Comparison of ENCODE assay signal across 4 cellular contexts in the genomic region with DNA sequence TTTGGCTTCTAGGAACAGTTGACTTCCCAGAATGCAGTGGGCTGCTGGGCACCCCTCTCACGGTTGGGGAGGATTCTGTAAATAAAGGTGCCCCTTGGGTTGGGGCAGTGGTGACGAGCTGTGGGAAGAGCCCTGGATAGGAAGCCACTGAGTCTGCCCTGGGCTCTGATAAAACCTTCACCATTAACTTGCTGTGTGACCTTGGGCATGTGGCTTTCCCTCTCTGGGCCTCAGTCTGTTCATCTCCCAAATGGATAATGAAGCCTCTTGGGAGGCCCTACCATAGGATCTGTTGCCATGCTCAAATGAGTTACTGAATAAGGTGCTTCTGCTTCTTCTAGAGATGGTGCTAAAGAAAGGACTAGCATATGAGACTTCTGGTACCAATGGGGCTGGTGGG.
TF ChIP-seq lines count a peak whose summit lies in the region.

No MANE protein-coding gene starts in this region.

TF ChIP-seq in A549, 52 proteins besides CTCF, POLR2A, EP300 and RAD21:
- peak; percentile 20 for TF ChIP-seq ZFP36 (IDR thresholded peaks at IDR 0.05; ENCODE audit: borderline replicate concordance, partially characterized antibody)
- TF ChIP-seq, protein P1, sequence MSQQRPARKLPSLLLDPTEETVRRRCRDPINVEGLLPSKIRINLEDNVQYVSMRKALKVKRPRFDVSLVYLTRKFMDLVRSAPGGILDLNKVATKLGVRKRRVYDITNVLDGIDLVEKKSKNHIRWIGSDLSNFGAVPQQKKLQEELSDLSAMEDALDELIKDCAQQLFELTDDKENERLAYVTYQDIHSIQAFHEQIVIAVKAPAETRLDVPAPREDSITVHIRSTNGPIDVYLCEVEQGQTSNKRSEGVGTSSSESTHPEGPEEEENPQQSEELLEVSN (IDR thresholded peaks at IDR 0.05; ENCODE audit: borderline replicate concordance, low read depth), result no peak

TF ChIP-seq in HEK293, 187 proteins besides CTCF, POLR2A, EP300 and RAD21:
- TF ChIP-seq ZNF19 (tag by site-specific recombination; IDR thresholded peaks at IDR 0.05; ENCODE audit: low read depth) (no peak), ZNF768 (tag by site-specific recombination; IDR thresholded peaks at IDR 0.05) (peak; percentile 87)
- TF ChIP-seq, protein P2, sequence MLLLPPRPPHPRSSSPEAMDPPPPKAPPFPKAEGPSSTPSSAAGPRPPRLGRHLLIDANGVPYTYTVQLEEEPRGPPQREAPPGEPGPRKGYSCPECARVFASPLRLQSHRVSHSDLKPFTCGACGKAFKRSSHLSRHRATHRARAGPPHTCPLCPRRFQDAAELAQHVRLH (tag by site-specific recombination; IDR thresholded peaks at IDR 0.05), result 0 out of 2 replicates have a peak, but pooled peaks have one; percentile 49

TF ChIP-seq in K562, 482 proteins besides CTCF, POLR2A, EP300 and RAD21 (continues in another document):
- TF ChIP-seq TCF7L2 (IDR thresholded peaks at IDR 0.05; ENCODE audit: low read depth, low read length) (no peak), MCM2 (IDR thresholded peaks at IDR 0.05; ENCODE audit: low read depth) (no peak), RBM25 (IDR thresholded peaks at IDR 0.05; ENCODE audit: low read depth, low read length, severe bottlenecking) (peak; percentile 92), PHF8 (IDR thresholded peaks at IDR 0.05; ENCODE audit: borderline replicate concordance, low read length) (no peak), ZNF23 (CRISPR knock-in tag; IDR thresholded peaks at IDR 0.05) (no peak), FOS (IDR thresholded peaks at IDR 0.05; ENCODE audit: extremely low read depth, insufficient read length) (no peak), ADNP (tag; IDR thresholded peaks at IDR 0.05) (0 out of 2 replicates have a peak, but pooled peaks have one; percentile 48), CHD2 (IDR thresholded peaks at IDR 0.05; ENCODE audit: low read depth, low read length) (no peak), BHLHE40 (IDR thresholded peaks at IDR 0.05; ENCODE audit: low read length) (no peak), TCF3 (CRISPR knock-in tag; IDR thresholded peaks at IDR 0.05) (no peak), CBFA2T3 (IDR thresholded peaks at IDR 0.05) (no peak), COPS2 (conservative IDR thresholded peaks at IDR 0.05) (no peak), ZFP36 (IDR thresholded peaks at IDR 0.05; ENCODE audit: low read depth, low read length, partially characterized antibody) (peak; percentile 92)
- TF ChIP-seq, protein P3, sequence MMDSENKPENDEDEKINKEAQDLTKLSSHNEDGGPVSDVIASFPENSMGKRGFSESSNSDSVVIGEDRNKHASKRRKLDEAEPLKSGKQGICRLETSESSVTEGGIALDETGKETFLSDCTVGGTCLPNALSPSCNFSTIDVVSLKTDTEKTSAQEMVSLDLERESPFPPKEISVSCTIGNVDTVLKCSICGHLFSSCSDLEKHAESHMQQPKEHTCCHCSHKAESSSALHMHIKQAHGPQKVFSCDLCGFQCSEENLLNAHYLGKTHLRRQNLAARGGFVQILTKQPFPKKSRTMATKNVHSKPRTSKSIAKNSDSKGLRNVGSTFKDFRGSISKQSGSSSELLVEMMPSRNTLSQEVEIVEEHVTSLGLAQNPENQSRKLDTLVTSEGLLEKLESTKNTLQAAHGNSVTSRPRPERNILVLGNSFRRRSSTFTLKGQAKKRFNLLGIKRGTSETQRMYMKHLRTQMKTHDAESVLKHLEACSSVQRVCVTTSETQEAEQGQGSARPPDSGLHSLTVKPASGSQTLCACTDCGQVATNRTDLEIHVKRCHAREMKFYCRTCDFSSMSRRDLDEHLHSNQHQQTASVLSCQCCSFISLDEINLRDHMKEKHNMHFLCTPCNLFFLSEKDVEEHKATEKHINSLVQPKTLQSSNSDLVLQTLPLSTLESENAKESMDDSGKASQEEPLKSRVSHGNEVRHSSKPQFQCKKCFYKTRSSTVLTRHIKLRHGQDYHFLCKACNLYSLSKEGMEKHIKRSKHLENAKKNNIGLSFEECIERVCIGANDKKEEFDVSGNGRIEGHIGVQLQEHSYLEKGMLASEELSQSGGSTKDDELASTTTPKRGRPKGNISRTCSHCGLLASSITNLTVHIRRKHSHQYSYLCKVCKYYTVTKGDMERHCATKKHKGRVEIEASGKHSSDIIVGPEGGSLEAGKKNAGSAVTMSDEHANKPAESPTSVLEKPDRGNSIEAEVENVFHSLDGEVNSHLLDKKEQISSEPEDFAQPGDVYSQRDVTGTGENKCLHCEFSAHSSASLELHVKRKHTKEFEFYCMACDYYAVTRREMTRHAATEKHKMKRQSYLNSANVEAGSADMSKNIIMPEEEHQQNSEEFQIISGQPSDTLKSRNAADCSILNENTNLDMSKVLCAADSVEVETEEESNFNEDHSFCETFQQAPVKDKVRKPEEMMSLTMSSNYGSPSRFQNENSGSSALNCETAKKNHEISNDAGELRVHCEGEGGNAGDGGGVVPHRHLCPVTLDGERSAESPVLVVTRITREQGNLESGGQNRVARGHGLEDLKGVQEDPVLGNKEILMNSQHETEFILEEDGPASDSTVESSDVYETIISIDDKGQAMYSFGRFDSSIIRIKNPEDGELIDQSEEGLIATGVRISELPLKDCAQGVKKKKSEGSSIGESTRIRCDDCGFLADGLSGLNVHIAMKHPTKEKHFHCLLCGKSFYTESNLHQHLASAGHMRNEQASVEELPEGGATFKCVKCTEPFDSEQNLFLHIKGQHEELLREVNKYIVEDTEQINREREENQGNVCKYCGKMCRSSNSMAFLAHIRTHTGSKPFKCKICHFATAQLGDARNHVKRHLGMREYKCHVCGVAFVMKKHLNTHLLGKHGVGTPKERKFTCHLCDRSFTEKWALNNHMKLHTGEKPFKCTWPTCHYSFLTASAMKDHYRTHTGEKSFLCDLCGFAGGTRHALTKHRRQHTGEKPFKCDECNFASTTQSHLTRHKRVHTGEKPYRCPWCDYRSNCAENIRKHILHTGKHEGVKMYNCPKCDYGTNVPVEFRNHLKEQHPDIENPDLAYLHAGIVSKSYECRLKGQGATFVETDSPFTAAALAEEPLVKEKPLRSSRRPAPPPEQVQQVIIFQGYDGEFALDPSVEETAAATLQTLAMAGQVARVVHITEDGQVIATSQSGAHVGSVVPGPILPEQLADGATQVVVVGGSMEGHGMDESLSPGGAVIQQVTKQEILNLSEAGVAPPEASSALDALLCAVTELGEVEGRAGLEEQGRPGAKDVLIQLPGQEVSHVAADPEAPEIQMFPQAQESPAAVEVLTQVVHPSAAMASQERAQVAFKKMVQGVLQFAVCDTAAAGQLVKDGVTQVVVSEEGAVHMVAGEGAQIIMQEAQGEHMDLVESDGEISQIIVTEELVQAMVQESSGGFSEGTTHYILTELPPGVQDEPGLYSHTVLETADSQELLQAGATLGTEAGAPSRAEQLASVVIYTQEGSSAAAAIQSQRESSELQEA (IDR thresholded peaks at IDR 0.05; ENCODE audit: low read depth), result no peak
- TF ChIP-seq, protein P4, sequence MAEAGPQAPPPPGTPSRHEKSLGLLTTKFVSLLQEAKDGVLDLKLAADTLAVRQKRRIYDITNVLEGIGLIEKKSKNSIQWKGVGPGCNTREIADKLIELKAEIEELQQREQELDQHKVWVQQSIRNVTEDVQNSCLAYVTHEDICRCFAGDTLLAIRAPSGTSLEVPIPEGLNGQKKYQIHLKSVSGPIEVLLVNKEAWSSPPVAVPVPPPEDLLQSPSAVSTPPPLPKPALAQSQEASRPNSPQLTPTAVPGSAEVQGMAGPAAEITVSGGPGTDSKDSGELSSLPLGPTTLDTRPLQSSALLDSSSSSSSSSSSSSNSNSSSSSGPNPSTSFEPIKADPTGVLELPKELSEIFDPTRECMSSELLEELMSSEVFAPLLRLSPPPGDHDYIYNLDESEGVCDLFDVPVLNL (CRISPR knock-in tag; IDR thresholded peaks at IDR 0.05; ENCODE audit: low read depth), result no peak
- TF ChIP-seq, protein P5, sequence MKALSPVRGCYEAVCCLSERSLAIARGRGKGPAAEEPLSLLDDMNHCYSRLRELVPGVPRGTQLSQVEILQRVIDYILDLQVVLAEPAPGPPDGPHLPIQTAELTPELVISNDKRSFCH (CRISPR knock-in tag; IDR thresholded peaks at IDR 0.05), result no peak
- TF ChIP-seq, protein P5 (tag; IDR thresholded peaks at IDR 0.05), result no peak

TF ChIP-seq in liver, 16 proteins besides CTCF, POLR2A, EP300 and RAD21:
- no peak for TF ChIP-seq YY1 (IDR thresholded peaks at IDR 0.05)
- TF ChIP-seq, protein P6, sequence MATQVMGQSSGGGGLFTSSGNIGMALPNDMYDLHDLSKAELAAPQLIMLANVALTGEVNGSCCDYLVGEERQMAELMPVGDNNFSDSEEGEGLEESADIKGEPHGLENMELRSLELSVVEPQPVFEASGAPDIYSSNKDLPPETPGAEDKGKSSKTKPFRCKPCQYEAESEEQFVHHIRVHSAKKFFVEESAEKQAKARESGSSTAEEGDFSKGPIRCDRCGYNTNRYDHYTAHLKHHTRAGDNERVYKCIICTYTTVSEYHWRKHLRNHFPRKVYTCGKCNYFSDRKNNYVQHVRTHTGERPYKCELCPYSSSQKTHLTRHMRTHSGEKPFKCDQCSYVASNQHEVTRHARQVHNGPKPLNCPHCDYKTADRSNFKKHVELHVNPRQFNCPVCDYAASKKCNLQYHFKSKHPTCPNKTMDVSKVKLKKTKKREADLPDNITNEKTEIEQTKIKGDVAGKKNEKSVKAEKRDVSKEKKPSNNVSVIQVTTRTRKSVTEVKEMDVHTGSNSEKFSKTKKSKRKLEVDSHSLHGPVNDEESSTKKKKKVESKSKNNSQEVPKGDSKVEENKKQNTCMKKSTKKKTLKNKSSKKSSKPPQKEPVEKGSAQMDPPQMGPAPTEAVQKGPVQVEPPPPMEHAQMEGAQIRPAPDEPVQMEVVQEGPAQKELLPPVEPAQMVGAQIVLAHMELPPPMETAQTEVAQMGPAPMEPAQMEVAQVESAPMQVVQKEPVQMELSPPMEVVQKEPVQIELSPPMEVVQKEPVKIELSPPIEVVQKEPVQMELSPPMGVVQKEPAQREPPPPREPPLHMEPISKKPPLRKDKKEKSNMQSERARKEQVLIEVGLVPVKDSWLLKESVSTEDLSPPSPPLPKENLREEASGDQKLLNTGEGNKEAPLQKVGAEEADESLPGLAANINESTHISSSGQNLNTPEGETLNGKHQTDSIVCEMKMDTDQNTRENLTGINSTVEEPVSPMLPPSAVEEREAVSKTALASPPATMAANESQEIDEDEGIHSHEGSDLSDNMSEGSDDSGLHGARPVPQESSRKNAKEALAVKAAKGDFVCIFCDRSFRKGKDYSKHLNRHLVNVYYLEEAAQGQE (IDR thresholded peaks at IDR 0.05), result peak; percentile 69
